2 cellular contexts compared by ENCODE assay signal in genomic region chr19:16418597-16418962, GRCh38.
TF ChIP-seq lines count a peak whose summit lies in the region.

No MANE protein-coding gene starts in this region.

TF ChIP-seq in HEK293, 187 proteins besides CTCF, POLR2A, EP300 and RAD21:
- peak; percentile 67; the same call in 1 of the 2 replicates for TF ChIP-seq PRDM4 (tag by site-specific recombination; IDR thresholded peaks at IDR 0.05)
- TF ChIP-seq, protein P1, sequence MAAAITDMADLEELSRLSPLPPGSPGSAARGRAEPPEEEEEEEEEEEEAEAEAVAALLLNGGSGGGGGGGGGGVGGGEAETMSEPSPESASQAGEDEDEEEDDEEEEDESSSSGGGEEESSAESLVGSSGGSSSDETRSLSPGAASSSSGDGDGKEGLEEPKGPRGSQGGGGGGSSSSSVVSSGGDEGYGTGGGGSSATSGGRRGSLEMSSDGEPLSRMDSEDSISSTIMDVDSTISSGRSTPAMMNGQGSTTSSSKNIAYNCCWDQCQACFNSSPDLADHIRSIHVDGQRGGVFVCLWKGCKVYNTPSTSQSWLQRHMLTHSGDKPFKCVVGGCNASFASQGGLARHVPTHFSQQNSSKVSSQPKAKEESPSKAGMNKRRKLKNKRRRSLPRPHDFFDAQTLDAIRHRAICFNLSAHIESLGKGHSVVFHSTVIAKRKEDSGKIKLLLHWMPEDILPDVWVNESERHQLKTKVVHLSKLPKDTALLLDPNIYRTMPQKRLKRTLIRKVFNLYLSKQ (tag by site-specific recombination; IDR thresholded peaks at IDR 0.05; ENCODE audit: borderline replicate concordance), result no peak

TF ChIP-seq in H1, 55 proteins besides CTCF, POLR2A, EP300 and RAD21:
- TF ChIP-seq CREB1 (IDR thresholded peaks at IDR 0.05), result no peak
- TF ChIP-seq TAF7 (optimal IDR thresholded peaks at IDR 0.05; ENCODE audit: borderline replicate concordance, low read depth, low read length), result no peak
- TF ChIP-seq TBP (IDR thresholded peaks at IDR 0.05; ENCODE audit: low read depth, low read length), result 0 out of 2 replicates have a peak, but pooled peaks have one; percentile 22
- no peak for TF ChIP-seq CTBP2 (IDR thresholded peaks at IDR 0.05; ENCODE audit: borderline replicate concordance, insufficient read depth, insufficient read length, low read length)
- TF ChIP-seq SIRT6 (IDR thresholded peaks at IDR 0.05; ENCODE audit: low read length), result no peak
- TF ChIP-seq SIX5 (IDR thresholded peaks at IDR 0.05; ENCODE audit: low read depth, low read length), result no peak
TF ChIP-seq in H1: peak in this region for 1.
